In genomic region chr17:41111151-41111885, GRCh38 we compare ENCODE assay signal across 1 cellular context.
TF ChIP-seq lines count a peak whose summit lies in the region.

No MANE protein-coding gene starts in this region.

TF ChIP-seq in IMR-90, 13 proteins besides CTCF, POLR2A, EP300 and RAD21:
- peak; percentile 67 for TF ChIP-seq MAFK (IDR thresholded peaks at IDR 0.05; ENCODE audit: low read depth, low read length)
- TF ChIP-seq ELK1 (IDR thresholded peaks at IDR 0.05; ENCODE audit: borderline replicate concordance, low read depth, low read length): no peak
